In genomic region chr2:186274936-186275575, GRCh38 we compare ENCODE assay signal across 12 cellular contexts.
DNase-seq lines count a peak whose midpoint lies in the region; ATAC-seq and TF ChIP-seq lines count a peak whose summit lies in the region.
"Had no signal": no experiment of that assay in that cellular context is flagged by ENCODE, and none has a peak within 500 bp of the region (broad histone marks: within the 10 kb centered on the region; RNA-seq: fewer than 3 reads in every experiment).

No MANE protein-coding gene starts in this region.

- in situ Hi-C loops in astrocyte of the spinal cord (cut with HindIII; ENCODE audit: low sequenced_read_pairs): no loop called here

- CTCF ChIA-PET in AG04449 (lab: Yijun Ruan, JAX) (no interaction called here), HEK293T (lab: Yijun Ruan, JAX) (interaction anchor here (0.6 kb wide), 1 partner anchor 102 kb away, joined by 3 read pairs; no protein-coding TSS in a partner anchor)

- POLR2A ChIA-PET in AG04449 (lab: Yijun Ruan, JAX) (no interaction called here), HEK293T (lab: Yijun Ruan, JAX) (no interaction called here)

- ATAC-seq in GM21717 (IDR thresholded peaks at IDR 0.05; ENCODE audit: unreplicated experiment): no peak
- ATAC-seq: activated CD4-positive, alpha-beta T cell treated with anti-CD3 and anti-CD28 coated beads for 36 hours; activated T-cell treated with anti-CD3 and anti-CD28 coated beads, Interleukin-2, amount 50 U/mL, for 72 hours; pancreas had no signal

- no peaks in the 10 kb centered on the region for H3K27me3 ChIP-seq in kidney epithelial cell (ENCODE audit: control insufficient read depth, insufficient read depth, low read length)
- H3K27me3 ChIP-seq: pancreas had no signal

- no peaks in the 10 kb centered on the region for H3K36me3 ChIP-seq in kidney epithelial cell (ENCODE audit: control insufficient read depth, insufficient read depth, low read length)
- H3K36me3 ChIP-seq: pancreas had no signal

- no peak for TF ChIP-seq CTCF in AG04449 (IDR thresholded peaks at IDR 0.05; ENCODE audit: insufficient read depth, low read length, missing control alignments)
- no peak for TF ChIP-seq CTCF in astrocyte of the spinal cord (IDR thresholded peaks at IDR 0.05; ENCODE audit: low read depth, low read length)
- no peak for TF ChIP-seq CTCF in kidney epithelial cell (IDR thresholded peaks at IDR 0.05; ENCODE audit: insufficient read depth, low read length, poor library complexity, severe bottlenecking)

- H3K4me3 ChIP-seq in AG04449 (ENCODE audit: low read depth, low read length) (no peak overlapping the region), astrocyte of the spinal cord (ENCODE audit: low read depth, low read length) (no peak overlapping the region), kidney epithelial cell (ENCODE audit: low read depth, low read length) (no peak overlapping the region)
- H3K4me3 ChIP-seq: pancreas had no signal

- peak; percentile 17 for DNase-seq in AG04449 (ENCODE audit: low read depth, low spot score)
- no peak for DNase-seq in HEK293T (ENCODE audit: extremely low spot score)
- peak; percentile 67 for DNase-seq in astrocyte of the spinal cord (ENCODE audit: low read depth, low spot score)
- peak; percentile 4 for DNase-seq in kidney epithelial cell (ENCODE audit: low read depth)
- DNase-seq in activated CD8-positive, alpha-beta memory T cell treated with anti-CD3 and anti-CD28 coated beads for 24 hours: no peak
- no peak for DNase-seq in NCI-H748 treated with DMSO at 0.1 percent for 48 hours (lab: John Stamatoyannopoulos, UW)
- DNase-seq in SHP77 treated with DMSO at 0.1 percent for 48 hours (lab: John Stamatoyannopoulos, UW): no peak
- DNase-seq: activated CD4-positive, alpha-beta T cell treated with anti-CD3 and anti-CD28 coated beads for 36 hours; activated T-cell treated with anti-CD3 and anti-CD28 coated beads, Interleukin-2, amount 50 U/mL, for 72 hours; NCI-H1092 treated with DMSO at 0.1 percent for 48 hours; pancreas had no signal

TF ChIP-seq in HEK293T, 16 proteins besides CTCF, POLR2A, EP300 and RAD21:
- peak; percentile 24; the same call in 1 of the 2 replicates for TF ChIP-seq L3MBTL2 (conservative IDR thresholded peaks at IDR 0.05)
- TF ChIP-seq FOXA1 (IDR thresholded peaks at IDR 0.05): no peak
- TF ChIP-seq ZNF384 (IDR thresholded peaks at IDR 0.05): no peak
- TF ChIP-seq FOXM1 (IDR thresholded peaks at IDR 0.05; ENCODE audit: borderline replicate concordance): no peak
- TF ChIP-seq BHLHE40 (IDR thresholded peaks at IDR 0.05; ENCODE audit: borderline replicate concordance): no peak
- no peak for TF ChIP-seq NFRKB (IDR thresholded peaks at IDR 0.05)
- no peak for TF ChIP-seq LEF1 (IDR thresholded peaks at IDR 0.05; ENCODE audit: borderline replicate concordance)

Comparison
In these comparisons a context has a peak if more than half of its experiments do, and no peak if none do; other contexts are left out.
1. DNase-seq: peak in AG04449 (single experiment), astrocyte of the spinal cord (single experiment) and kidney epithelial cell (single experiment); none in HEK293T (single experiment), activated CD8-positive, alpha-beta memory T cell treated with anti-CD3 and anti-CD28 coated beads for 24 hours (single experiment), NCI-H748 treated with DMSO at 0.1 percent for 48 hours (single experiment) and SHP77 treated with DMSO at 0.1 percent for 48 hours (single experiment).